Comparison of ENCODE assay signal across 1 cellular context in the genomic region with DNA sequence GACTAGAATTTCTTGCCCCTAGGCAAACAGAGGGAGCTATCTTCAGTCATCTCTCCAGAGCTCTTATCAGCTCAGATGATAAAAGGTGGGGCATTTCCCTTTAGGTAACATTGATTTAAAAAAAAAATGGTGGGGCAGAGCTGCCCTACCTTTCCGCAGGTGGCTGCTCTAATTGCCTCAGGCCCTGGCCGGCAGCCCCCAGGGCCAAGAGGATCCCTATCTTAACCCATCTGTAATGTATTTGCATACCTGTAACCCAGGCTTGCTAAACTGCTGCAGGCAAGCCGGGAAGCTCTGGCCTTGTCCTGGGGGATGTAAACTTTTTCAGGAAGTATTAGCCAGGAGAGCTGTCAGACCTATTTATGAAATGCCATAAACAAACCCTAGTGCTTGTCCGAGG.
TF ChIP-seq lines count a peak whose summit lies in the region.

No MANE protein-coding gene starts in this region.

TF ChIP-seq in WTC11, 78 proteins besides CTCF, POLR2A, EP300 and RAD21 (continued from another document):
- TF ChIP-seq, protein P1, sequence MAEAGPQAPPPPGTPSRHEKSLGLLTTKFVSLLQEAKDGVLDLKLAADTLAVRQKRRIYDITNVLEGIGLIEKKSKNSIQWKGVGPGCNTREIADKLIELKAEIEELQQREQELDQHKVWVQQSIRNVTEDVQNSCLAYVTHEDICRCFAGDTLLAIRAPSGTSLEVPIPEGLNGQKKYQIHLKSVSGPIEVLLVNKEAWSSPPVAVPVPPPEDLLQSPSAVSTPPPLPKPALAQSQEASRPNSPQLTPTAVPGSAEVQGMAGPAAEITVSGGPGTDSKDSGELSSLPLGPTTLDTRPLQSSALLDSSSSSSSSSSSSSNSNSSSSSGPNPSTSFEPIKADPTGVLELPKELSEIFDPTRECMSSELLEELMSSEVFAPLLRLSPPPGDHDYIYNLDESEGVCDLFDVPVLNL (CRISPR knock-in tag; IDR thresholded peaks at IDR 0.05; ENCODE audit: borderline replicate concordance, low read depth), result no peak
- no peak for TF ChIP-seq ZNF416 (CRISPR knock-in tag; IDR thresholded peaks at IDR 0.05)
